Comparison of ENCODE assay signal across 1 cellular context in the genomic region with DNA sequence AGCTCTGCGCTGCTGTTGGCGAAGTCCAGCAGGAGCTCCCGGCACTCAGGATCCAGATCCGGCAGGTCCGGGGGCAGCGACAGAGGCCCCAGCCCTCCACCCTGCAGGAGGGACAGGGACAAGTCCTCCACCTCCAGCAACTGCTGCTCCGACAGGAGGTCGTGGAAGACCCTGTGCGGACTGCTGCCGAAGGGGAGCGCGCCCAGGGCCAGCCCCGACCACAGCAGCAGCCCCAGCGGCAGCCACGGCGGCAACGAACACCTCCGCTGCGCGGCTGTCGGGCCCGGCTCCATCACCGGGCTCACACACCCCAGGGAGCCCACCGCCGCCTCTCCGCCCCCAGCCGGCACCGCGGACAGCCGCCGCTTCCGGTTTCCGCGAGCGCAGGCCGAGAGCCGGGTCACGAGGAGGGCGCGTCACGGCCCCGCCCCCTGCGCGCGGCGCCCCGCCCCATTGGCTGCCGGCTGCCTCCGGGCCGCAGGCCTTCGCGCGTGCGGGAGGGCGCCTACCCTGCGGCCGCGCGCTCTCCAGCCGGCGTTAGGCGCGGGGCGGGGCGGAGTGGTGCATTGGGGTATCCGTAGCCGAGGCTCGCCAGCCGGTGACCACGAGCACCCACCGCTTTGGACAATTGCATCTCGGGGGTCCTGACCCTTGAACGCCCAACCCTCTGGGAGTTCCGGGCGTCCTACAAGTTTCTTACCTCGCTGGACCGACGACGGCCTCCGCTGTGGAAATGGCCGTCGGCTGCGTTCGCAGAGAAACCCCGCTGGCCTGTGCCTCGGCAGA.
A peak's percentile ranks its signal among the peaks of the same experiment; 100 is the strongest.
TF ChIP-seq lines count a peak whose summit lies in the region.

A gene with protein sequence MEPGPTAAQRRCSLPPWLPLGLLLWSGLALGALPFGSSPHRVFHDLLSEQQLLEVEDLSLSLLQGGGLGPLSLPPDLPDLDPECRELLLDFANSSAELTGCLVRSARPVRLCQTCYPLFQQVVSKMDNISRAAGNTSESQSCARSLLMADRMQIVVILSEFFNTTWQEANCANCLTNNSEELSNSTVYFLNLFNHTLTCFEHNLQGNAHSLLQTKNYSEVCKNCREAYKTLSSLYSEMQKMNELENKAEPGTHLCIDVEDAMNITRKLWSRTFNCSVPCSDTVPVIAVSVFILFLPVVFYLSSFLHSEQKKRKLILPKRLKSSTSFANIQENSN (minus strand): TSS at position 383 of the 786 bp plus-strand sequence. CDS start 90 bp downstream, at position 293.

TF ChIP-seq in A549, 52 proteins besides CTCF, POLR2A, EP300 and RAD21 (continued from another document):
- TF ChIP-seq REST (IDR thresholded peaks at IDR 0.05) (peak; percentile 59; the same call in 1 of the 2 replicates), RFX5 (IDR thresholded peaks at IDR 0.05) (0 out of 2 replicates have a peak, but pooled peaks have one; percentile 40), SREBF2 (IDR thresholded peaks at IDR 0.05) (no peak), JUN (IDR thresholded peaks at IDR 0.05) (peak; percentile 31 to 75; a peak in 2 of 5 replicates)
